In genomic region chr1:233627376-233627775, GRCh38 we compare ENCODE assay signal across 12 cellular contexts. TPM values are rescaled to one million over a fixed set of nuclear protein-coding genes. Genes with fewer than 3 reads are reported as not detected.
DNase-seq lines count a peak whose midpoint lies in the region; ATAC-seq and TF ChIP-seq lines count a peak whose summit lies in the region.
"Had no signal": no experiment of that assay in that cellular context is flagged by ENCODE, and none has a peak within 500 bp of the region (broad histone marks: within the 10 kb centered on the region; RNA-seq: fewer than 3 reads in every experiment).

No MANE protein-coding gene starts in this region.

- DNase-seq in anterior cingulate cortex (lab: John Stamatoyannopoulos, UW) (peak in 36 of 58 donors; percentile 16 to 85 (median 44)), CD14-positive monocyte (ENCODE audit: low spot score) (no peak), vagina (ENCODE audit: extremely low spot score in 2 of 2) (no peak), GM13977 (ENCODE audit: low spot score) (no peak)
- peak; percentile 27 for DNase-seq in stimulated activated CD4-positive, alpha-beta T cell treated with anti-CD3 and anti-CD28 coated beads, Interleukin-12 subunit alpha, Interleukin-12 subunit beta, amount 100 ng/mL, for 4 hours
- DNase-seq: H9, Kasumi-1, Right ventricle myocardium superior had no signal

- no peaks in the 10 kb centered on the region for H3K4me1 ChIP-seq in vagina

- ATAC-seq in GM21786 (IDR thresholded peaks at IDR 0.05; ENCODE audit: unreplicated experiment) (peak; percentile 5), HG03442 (IDR thresholded peaks at IDR 0.05; ENCODE audit: unreplicated experiment) (peak; percentile 21), GM19455 (IDR thresholded peaks at IDR 0.05; ENCODE audit: unreplicated experiment) (no peak)

- H3K27me3 Mint-ChIP-seq in CD14-positive monocyte (ENCODE audit: low read depth in 3 of 3) = peaks cover 0 to 3% (median 1%) of the 10 kb centered on the region in 3 donors

- no peaks in the 10 kb centered on the region for H3K9me3 ChIP-seq in vagina

- H3K4me1 Mint-ChIP-seq in CD14-positive monocyte = no peaks in the 10 kb centered on the region
- H3K4me1 Mint-ChIP-seq: neural crest cell had no signal

- in situ Hi-C loops in GM13977 (cut with MboI; ENCODE audit: low pct_unique_long_range_greater_than_20kb, low sequenced_read_pairs, unreplicated experiment) = loop anchor here (10.0 kb wide), 1 partner anchor 47 kb away; no protein-coding TSS in a partner anchor

- TF ChIP-seq POLR2A in vagina (IDR thresholded peaks at IDR 0.05) = no peak

- peaks cover 0 to 1% (median 0%) of the 10 kb centered on the region in 7 donors for H3K9me3 Mint-ChIP-seq in CD14-positive monocyte
- H3K9me3 Mint-ChIP-seq: H9, neural crest cell had no signal

- TF ChIP-seq CTCF in CD14-positive monocyte (IDR thresholded peaks at IDR 0.05) (no peak), vagina (IDR thresholded peaks at IDR 0.05) (no peak), GM13977 (IDR thresholded peaks at IDR 0.05; ENCODE audit: extremely low read depth, insufficient read depth, missing control alignments) (no peak)

- intact Hi-C loops in CD14-positive monocyte (cut with micrococcal nuclease) = no loop called here
- intact Hi-C loops in vagina (cut with DNase I) = no loop called here

- H3K27ac ChIP-seq in vagina = no peak overlapping the region

- no peaks in the 10 kb centered on the region for H3K27me3 ChIP-seq in vagina

- H3K36me3 ChIP-seq in vagina = no peaks in the 10 kb centered on the region

- no peaks in the 10 kb centered on the region for H3K36me3 Mint-ChIP-seq in CD14-positive monocyte

- no peak overlapping the region for H3K4me3 Mint-ChIP-seq in CD14-positive monocyte
- H3K4me3 Mint-ChIP-seq: H9, neural crest cell had no signal

- H3K27ac Mint-ChIP-seq in CD14-positive monocyte = no peak overlapping the region
- H3K27ac Mint-ChIP-seq: H9 had no signal

- H3K4me3 ChIP-seq in vagina = no peak overlapping the region

RNA-seq across cellular contexts. Expression of gene KCNK1, which starts 13.5 kb away (rescaled TPM):
- not detected for polyA plus RNA-seq in CD14-positive monocyte
- 11.3 TPM for total RNA-seq in vagina

Comparison
In these comparisons a context has a peak if more than half of its experiments do, and no peak if none do; other contexts are left out.
1. DNase-seq: peak in anterior cingulate cortex (36 of 58) and stimulated activated CD4-positive, alpha-beta T cell treated with anti-CD3 and anti-CD28 coated beads, Interleukin-12 subunit alpha, Interleukin-12 subunit beta, amount 100 ng/mL, for 4 hours (single experiment); none in CD14-positive monocyte (single experiment), vagina (0 of 2) and GM13977 (single experiment).